9 cellular contexts compared by ENCODE assay signal in the genomic region with DNA sequence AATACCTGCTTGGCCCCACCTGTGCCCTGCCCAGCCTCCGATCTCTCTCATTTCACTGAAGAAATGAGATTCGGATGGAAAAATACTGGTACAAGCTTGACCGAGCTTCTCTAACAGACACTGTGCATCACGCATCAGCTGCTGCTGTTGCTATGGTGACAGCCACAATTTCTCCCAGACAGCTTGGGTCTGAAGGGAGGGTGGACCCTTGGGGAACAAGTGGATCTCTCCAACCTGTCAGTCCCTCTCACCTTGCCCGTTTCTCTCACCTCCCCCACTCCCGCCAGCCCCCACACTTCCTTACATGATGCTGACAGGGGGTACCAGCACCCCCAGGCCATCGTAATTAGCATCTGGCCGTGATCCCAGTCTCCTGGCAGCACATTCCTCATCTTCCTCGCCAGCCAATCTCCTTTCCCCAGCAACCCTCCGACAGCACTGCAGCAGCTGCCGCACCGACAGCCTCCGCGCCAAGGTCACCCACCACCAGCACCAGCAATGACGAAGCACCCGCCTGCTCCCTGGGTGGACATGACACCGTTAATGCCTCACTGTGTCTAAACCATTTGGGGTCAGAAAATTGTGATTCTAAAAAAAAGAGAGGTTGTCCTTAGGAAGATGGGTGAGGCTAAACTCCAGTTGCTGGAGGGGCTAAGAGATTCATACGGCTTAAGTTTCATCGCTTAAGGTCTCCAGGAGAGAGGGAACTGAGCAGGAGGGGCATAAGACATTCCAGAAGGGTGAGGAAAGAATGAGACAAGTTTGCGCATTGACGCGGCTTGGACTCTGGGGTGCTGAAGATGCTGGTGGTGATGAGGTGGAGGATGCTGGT. TPM values are rescaled to one million over a fixed set of nuclear protein-coding genes. Genes with fewer than 3 reads are reported as not detected.
DNase-seq lines count a peak whose midpoint lies in the region; ATAC-seq and TF ChIP-seq lines count a peak whose summit lies in the region.
"Had no signal": no experiment of that assay in that cellular context is flagged by ENCODE, and none has a peak within 500 bp of the region (broad histone marks: within the 10 kb centered on the region; RNA-seq: fewer than 3 reads in every experiment).

No MANE protein-coding gene starts in this region.

- H3K36me3 Mint-ChIP-seq in immature natural killer cell: no peaks in the 10 kb centered on the region

- no peaks in the 10 kb centered on the region for H3K9me3 Mint-ChIP-seq in immature natural killer cell
- H3K9me3 Mint-ChIP-seq: dendritic cell treated with granulocyte-macrophage colony-stimulating factor and Interleukin-4, amounts not matched to agents 40 ng/mL and 50 ng/mL, for 4 days had no signal

- TF ChIP-seq CTCF in AG04450 (IDR thresholded peaks at IDR 0.05; ENCODE audit: low read depth, low read length): no peak
- no peak for TF ChIP-seq CTCF in HEK293 (tag by site-specific recombination; IDR thresholded peaks at IDR 0.05)
- TF ChIP-seq CTCF in osteoblast (IDR thresholded peaks at IDR 0.05; ENCODE audit: extremely low read depth, low read depth, low read length): no peak

- H3K4me1 Mint-ChIP-seq in immature natural killer cell: no peaks in the 10 kb centered on the region

- H3K27ac ChIP-seq in AG04450 (ENCODE audit: low read depth, low read length) (peak overlapping the region; percentile 80), HEK293 (ENCODE audit: extremely low read depth, low read depth, low read length) (no peak overlapping the region), osteoblast (ENCODE audit: low read depth, low read length) (peak overlapping the region; percentile 61)

- no peak for ATAC-seq in GM21786 (IDR thresholded peaks at IDR 0.05; ENCODE audit: unreplicated experiment)

- DNase-seq in AG04450 (ENCODE audit: low read depth, low spot score) (no peak), T1000 (lab: John Stamatoyannopoulos, UW) (peak; percentile 91), germinal center (ENCODE audit: low spot score) (peak; percentile 18), osteoblast (ENCODE audit: insufficient read length, low spot score, missing footprints) (peak; percentile 92), UCSD-AML1 (lab: John Stamatoyannopoulos, UW; ENCODE audit: unreplicated experiment) (no peak), immature natural killer cell (no peak)

- POLR2A ChIA-PET in AG04450 (lab: Yijun Ruan, JAX) (interaction anchor here (0.6 to 2.3 kb wide), 5 partner anchors 14 to 63 kb away, joined by 3 to 15 read pairs (median 4); no protein-coding TSS in a partner anchor), HEK293 (lab: Yijun Ruan, JAX) (no interaction called here)

- H3K4me3 Mint-ChIP-seq in immature natural killer cell: no peak overlapping the region
- H3K4me3 Mint-ChIP-seq: dendritic cell treated with granulocyte-macrophage colony-stimulating factor and Interleukin-4, amounts not matched to agents 40 ng/mL and 50 ng/mL, for 4 days had no signal

- H3K79me2 ChIP-seq in osteoblast (ENCODE audit: insufficient read depth, low read length): no peaks in the 10 kb centered on the region

- H3K4me3 ChIP-seq in AG04450 (ENCODE audit: low read depth, low read length) (peak overlapping the region; percentile 43), HEK293 (ENCODE audit: low read depth, low read length) (peak overlapping the region; percentile 6; the same call in 1 of the 2 replicates), osteoblast (ENCODE audit: insufficient read depth, low read length) (peak overlapping the region; percentile 53)

- H3K4me2 ChIP-seq in osteoblast (ENCODE audit: insufficient read depth, low read length): peak overlapping the region; percentile 67

- no peaks in the 10 kb centered on the region for H4K20me1 ChIP-seq in osteoblast (ENCODE audit: insufficient read depth, low read length)

- no peaks in the 10 kb centered on the region for H3K36me3 ChIP-seq in HEK293 (ENCODE audit: control insufficient read depth in 2 of 2, insufficient read depth in 1 of 2, low read length in 2 of 2)
- H3K36me3 ChIP-seq in osteoblast (ENCODE audit: insufficient read depth, low read length): no peaks in the 10 kb centered on the region

- H2AFZ ChIP-seq in osteoblast (ENCODE audit: low read length): peak overlapping the region; percentile 45

- peaks cover 6 to 12% (median 9%) of the 10 kb centered on the region in 3 donors for H3K27me3 Mint-ChIP-seq in immature natural killer cell (ENCODE audit: low read depth in 3 of 3)

- H3K4me1 ChIP-seq in HEK293 (ENCODE audit: control insufficient read depth, insufficient read depth, low read length) (no peaks in the 10 kb centered on the region), osteoblast (ENCODE audit: insufficient read depth, low read length) (peaks cover 25% of the 10 kb centered on the region)

- no peaks in the 10 kb centered on the region for H3K27me3 ChIP-seq in AG04450 (ENCODE audit: control insufficient read depth, insufficient read depth, low read length)
- H3K27me3 ChIP-seq in osteoblast (ENCODE audit: insufficient read depth, low read length): no peaks in the 10 kb centered on the region

- H3K9me3 ChIP-seq in AG04450 (ENCODE audit: control insufficient read depth, insufficient read depth, low read length) (no peaks in the 10 kb centered on the region), HEK293 (ENCODE audit: control insufficient read depth, insufficient read depth, low read depth, low read length) (no peaks in the 10 kb centered on the region), osteoblast (ENCODE audit: low read depth, low read length) (no peaks in the 10 kb centered on the region)

- CTCF ChIA-PET in AG04450 (lab: Charles Lee): no interaction called here
- CTCF ChIA-PET in HEK293 (lab: Yijun Ruan, JAX): interaction anchor here (0.7 to 0.8 kb wide), 2 partner anchors 39 to 130 kb away, joined by 3 to 6 read pairs; no protein-coding TSS in a partner anchor

- H3K27ac Mint-ChIP-seq in immature natural killer cell: no peak overlapping the region
- H3K27ac Mint-ChIP-seq: dendritic cell treated with granulocyte-macrophage colony-stimulating factor and Interleukin-4, amounts not matched to agents 40 ng/mL and 50 ng/mL, for 4 days had no signal

TF ChIP-seq in HEK293, 187 proteins besides CTCF, POLR2A, EP300 and RAD21 (continues in another document):
- no peak for TF ChIP-seq ZNF211 (tag by site-specific recombination; IDR thresholded peaks at IDR 0.05; ENCODE audit: low read depth)
- TF ChIP-seq TSHZ1 (tag by site-specific recombination; IDR thresholded peaks at IDR 0.05; ENCODE audit: borderline replicate concordance): 0 out of 2 replicates have a peak, but pooled peaks have one; percentile 48
- TF ChIP-seq ZNF404 (tag by site-specific recombination; IDR thresholded peaks at IDR 0.05): no peak
- 0 out of 2 replicates have a peak, but pooled peaks have one; percentile 69 for TF ChIP-seq ZSCAN23 (tag by site-specific recombination; IDR thresholded peaks at IDR 0.05)
- 0 out of 2 replicates have a peak, but pooled peaks have one; percentile 48 for TF ChIP-seq ZFP69B (tag by site-specific recombination; IDR thresholded peaks at IDR 0.05)
- TF ChIP-seq GLIS1 (tag by site-specific recombination; IDR thresholded peaks at IDR 0.05): peak; percentile 88
- TF ChIP-seq, protein P1, sequence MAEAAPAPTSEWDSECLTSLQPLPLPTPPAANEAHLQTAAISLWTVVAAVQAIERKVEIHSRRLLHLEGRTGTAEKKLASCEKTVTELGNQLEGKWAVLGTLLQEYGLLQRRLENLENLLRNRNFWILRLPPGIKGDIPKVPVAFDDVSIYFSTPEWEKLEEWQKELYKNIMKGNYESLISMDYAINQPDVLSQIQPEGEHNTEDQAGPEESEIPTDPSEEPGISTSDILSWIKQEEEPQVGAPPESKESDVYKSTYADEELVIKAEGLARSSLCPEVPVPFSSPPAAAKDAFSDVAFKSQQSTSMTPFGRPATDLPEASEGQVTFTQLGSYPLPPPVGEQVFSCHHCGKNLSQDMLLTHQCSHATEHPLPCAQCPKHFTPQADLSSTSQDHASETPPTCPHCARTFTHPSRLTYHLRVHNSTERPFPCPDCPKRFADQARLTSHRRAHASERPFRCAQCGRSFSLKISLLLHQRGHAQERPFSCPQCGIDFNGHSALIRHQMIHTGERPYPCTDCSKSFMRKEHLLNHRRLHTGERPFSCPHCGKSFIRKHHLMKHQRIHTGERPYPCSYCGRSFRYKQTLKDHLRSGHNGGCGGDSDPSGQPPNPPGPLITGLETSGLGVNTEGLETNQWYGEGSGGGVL (tag by site-specific recombination; IDR thresholded peaks at IDR 0.05): peak; percentile 92
- TF ChIP-seq GLIS2 (tag by site-specific recombination; IDR thresholded peaks at IDR 0.05): peak; percentile 73

RNA-seq across cellular contexts. Expression of gene TNRC6A, which starts 58.6 kb away (rescaled TPM):
- polyA plus RNA-seq in AG04450 (2011; rRNA removed): 62.7 and 76.2 TPM in 2 replicates
- polyA minus RNA-seq in AG04450 (2011; rRNA and poly(A)+ RNA removed): 136 and 139 TPM in 2 replicates
- total RNA-seq in osteoblast: 38.0 and 40.7 TPM in 2 replicates
- polyA plus RNA-seq in immature natural killer cell: 10 to 100 TPM in 1 of 3 donors, 1 to 10 TPM in 2; 3.6 to 10.1 (median 3.9) TPM

Comparison
In these comparisons a context has a peak if more than half of its experiments do, and no peak if none do; other contexts are left out.
1. DNase-seq: peak in T1000 (single experiment), germinal center (single experiment) and osteoblast (single experiment); none in AG04450 (single experiment), UCSD-AML1 (single experiment) and immature natural killer cell (0 of 3).
2. Peak in every context shown above with its lines, with median percentiles within 50 percentile points of each other: H3K4me3 ChIP-seq.